In the genomic region with DNA sequence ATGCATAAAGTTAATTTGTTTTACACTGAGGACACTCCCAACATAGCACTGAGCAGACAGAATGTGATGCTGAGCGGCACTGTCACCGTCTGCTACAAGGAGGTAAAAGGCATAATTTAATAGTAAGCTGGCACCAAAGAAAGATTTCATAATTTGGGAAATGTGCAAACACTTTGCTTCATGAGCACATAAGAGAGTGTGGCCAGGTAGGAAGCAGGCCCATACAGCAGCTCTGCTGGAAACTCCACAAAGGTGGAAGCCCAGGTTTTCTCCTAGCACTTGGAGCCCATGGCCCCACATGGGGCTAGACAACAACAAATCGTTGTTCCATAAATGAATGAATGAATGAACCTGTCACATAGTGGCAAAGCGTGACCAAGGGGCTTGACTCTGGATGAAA, we compare ENCODE assay signal across 7 cellular contexts.
"Had no signal": no experiment of that assay in that cellular context is flagged by ENCODE, and none has a peak within 500 bp of the region (broad histone marks: within the 10 kb centered on the region; RNA-seq: fewer than 3 reads in every experiment).

No MANE protein-coding gene starts in this region.

- H3K27ac Mint-ChIP-seq: HFFc6 had no signal

- H3K4me3 ChIP-seq: GM23248, HAP-1 had no signal

- H3K9me3 ChIP-seq: HAP-1 had no signal

- H3K27ac ChIP-seq: GM23248 had no signal

- ATAC-seq: HCT116 had no signal

- H3K4me3 Mint-ChIP-seq: HFFc6 had no signal

- DNase-seq: GM23248, GOT3, H7, HFFc6, IMR-90 had no signal

- H3K36me3 ChIP-seq: HAP-1 had no signal
